Comparison of ENCODE assay signal across 1 cellular context in genomic region chr15:81199031-81199779, GRCh38.
TF ChIP-seq lines count a peak whose summit lies in the region.

No MANE protein-coding gene starts in this region.

TF ChIP-seq in HCT116, 20 proteins besides CTCF, POLR2A, EP300 and RAD21:
- TF ChIP-seq ATF3 (IDR thresholded peaks at IDR 0.05) (no peak), YY1 (IDR thresholded peaks at IDR 0.05; ENCODE audit: extremely low read depth, insufficient replicate concordance, low read depth, low read length) (no peak), SP1 (IDR thresholded peaks at IDR 0.05; ENCODE audit: low read depth) (no peak), ZNF274 (IDR thresholded peaks at IDR 0.05; ENCODE audit: low read depth, low read length) (no peak), CEBPB (IDR thresholded peaks at IDR 0.05; ENCODE audit: low read depth) (no peak), ZBTB33 (IDR thresholded peaks at IDR 0.05; ENCODE audit: extremely low read depth, insufficient replicate concordance, low read length) (no peak), POLR2AphosphoS5 (IDR thresholded peaks at IDR 0.05; ENCODE audit: low read depth, low read length) (no peak), EGR1 (IDR thresholded peaks at IDR 0.05; ENCODE audit: low read depth) (no peak), ZFX (IDR thresholded peaks at IDR 0.05) (no peak), EZH2 (IDR thresholded peaks at IDR 0.05) (no peak), TCF7L2 (IDR thresholded peaks at IDR 0.05; ENCODE audit: borderline replicate concordance, extremely low read depth, insufficient read depth, insufficient read length) (no peak), CBX3 (IDR thresholded peaks at IDR 0.05; ENCODE audit: low read depth) (no peak), EZH2phosphoT487 (IDR thresholded peaks at IDR 0.05; ENCODE audit: borderline replicate concordance) (no peak), SRF (IDR thresholded peaks at IDR 0.05; ENCODE audit: low read depth) (no peak)
